ENCODE assay signal across 8 cellular contexts in genomic region chr16:29115814-29116166, GRCh38.
DNase-seq lines count a peak whose midpoint lies in the region; ATAC-seq and TF ChIP-seq lines count a peak whose summit lies in the region.
"Not testable (repeated sequence)": the region's sequence is repeated elsewhere in the genome, so short reads cannot be mapped to it uniquely, and the experiment has no call there.

No MANE protein-coding gene starts in this region.

- not testable (repeated sequence) for H3K36me3 ChIP-seq in left ventricle myocardium inferior; osteoblast (ENCODE audit: insufficient read depth, low read length); tibial artery

- H3K4me3 ChIP-seq in coronary artery; left ventricle myocardium inferior; osteoblast (ENCODE audit: insufficient read depth, low read length); tibial artery: not testable (repeated sequence)

- not testable (repeated sequence) for TF ChIP-seq CTCF in coronary artery (IDR thresholded peaks at IDR 0.05); left ventricle myocardium inferior (IDR thresholded peaks at IDR 0.05; ENCODE audit: borderline replicate concordance); osteoblast (IDR thresholded peaks at IDR 0.05; ENCODE audit: extremely low read depth, low read depth, low read length); tibial artery (IDR thresholded peaks at IDR 0.05)

- H3K27me3 ChIP-seq in left ventricle myocardium inferior (ENCODE audit: low read depth); osteoblast (ENCODE audit: insufficient read depth, low read length); tibial artery: not testable (repeated sequence)

- peak overlapping the region; percentile 63 for H3K4me3 Mint-ChIP-seq in activated T-helper 17 cell treated with anti-CD3 and anti-CD28 coated beads, Interleukin-2, amount 50 U/mL, for 72 hours

- peak; percentile 92 for ATAC-seq in activated T-helper 17 cell treated with anti-CD3 and anti-CD28 coated beads, Interleukin-2, amount 50 U/mL, for 72 hours (replicated peaks)

- H3K4me1 Mint-ChIP-seq in activated T-helper 17 cell treated with anti-CD3 and anti-CD28 coated beads, Interleukin-2, amount 50 U/mL, for 72 hours = peaks cover 32% of the 10 kb centered on the region

- peak overlapping the region; percentile 62 for H3K4me2 ChIP-seq in osteoblast (ENCODE audit: insufficient read depth, low read length)

- intact Hi-C loops in left ventricle myocardium inferior (cut with micrococcal nuclease); tibial artery (cut with DNase I; ENCODE audit: low total_unique reads): not testable (repeated sequence)

- not testable (repeated sequence) for H2AFZ ChIP-seq in osteoblast (ENCODE audit: low read length)

- peak overlapping the region; percentile 88 for H3K27ac Mint-ChIP-seq in activated T-helper 17 cell treated with anti-CD3 and anti-CD28 coated beads, Interleukin-2, amount 50 U/mL, for 72 hours

- H3K9me3 ChIP-seq in left ventricle myocardium inferior (replicated peaks); osteoblast (ENCODE audit: low read depth, low read length); tibial artery: not testable (repeated sequence)

- H3K4me1 ChIP-seq in left ventricle myocardium inferior = peaks cover 25% of the 10 kb centered on the region
- not testable (repeated sequence) for H3K4me1 ChIP-seq in osteoblast (ENCODE audit: insufficient read depth, low read length); tibial artery

- peaks cover 92% of the 10 kb centered on the region for H3K36me3 Mint-ChIP-seq in activated T-helper 17 cell treated with anti-CD3 and anti-CD28 coated beads, Interleukin-2, amount 50 U/mL, for 72 hours (ENCODE audit: low read depth)

- H3K27ac ChIP-seq in coronary artery (peak overlapping the region; percentile 22 to 51), left ventricle myocardium inferior (replicated peaks) (peak overlapping the region; percentile 47), osteoblast (ENCODE audit: low read depth, low read length) (peak overlapping the region; percentile 19), tibial artery (peak overlapping the region; percentile 39 to 43)

- H4K20me1 ChIP-seq in osteoblast (ENCODE audit: insufficient read depth, low read length) = not testable (repeated sequence)

- not testable (repeated sequence) for H3K9me3 Mint-ChIP-seq in activated T-helper 17 cell treated with anti-CD3 and anti-CD28 coated beads, Interleukin-2, amount 50 U/mL, for 72 hours

- H3K79me2 ChIP-seq in osteoblast (ENCODE audit: insufficient read depth, low read length) = not testable (repeated sequence)

- not testable (repeated sequence) for H3K27me3 Mint-ChIP-seq in activated T-helper 17 cell treated with anti-CD3 and anti-CD28 coated beads, Interleukin-2, amount 50 U/mL, for 72 hours

- DNase-seq in EH (ENCODE audit: low read depth) (peak; percentile 41), HCEC 1CT (peak; percentile 2), RPMI8226 (peak; percentile 31), osteoblast (ENCODE audit: insufficient read length, low spot score, missing footprints) (peak; percentile 42)
- DNase-seq in coronary artery (ENCODE audit: low spot score); left ventricle myocardium inferior; tibial artery: not testable (repeated sequence)
